ENCODE assay signal across 16 cellular contexts in genomic region chr9:129281506-129282145, GRCh38.
DNase-seq lines count a peak whose midpoint lies in the region; ATAC-seq and TF ChIP-seq lines count a peak whose summit lies in the region.
"Had no signal": no experiment of that assay in that cellular context is flagged by ENCODE, and none has a peak within 500 bp of the region (broad histone marks: within the 10 kb centered on the region; RNA-seq: fewer than 3 reads in every experiment).

No MANE protein-coding gene starts in this region.

- H3K4me2 ChIP-seq in neuronal stem cell (ENCODE audit: insufficient read depth, low read length, poor library complexity, severe bottlenecking): no peak overlapping the region

- no TSS peak for BruUV-seq in MCF 10A (replicated peaks; lab: Mats Ljungman, UMichigan)

- H3K4me1 ChIP-seq in breast epithelium (no peaks in the 10 kb centered on the region), adrenal gland (replicated peaks in 1 of 2) (no peaks in the 10 kb centered on the region), neuronal stem cell (ENCODE audit: control insufficient read depth in 2 of 2, insufficient read depth in 1 of 2, low read depth in 1 of 2, low read length in 2 of 2) (peaks cover 24 to 47% of the 10 kb centered on the region in 2 donors)

- H3K9ac ChIP-seq in neuronal stem cell (ENCODE audit: low read depth, low read length, poor library complexity): no peak overlapping the region

- H3K27me3 ChIP-seq in breast epithelium (no peaks in the 10 kb centered on the region), adrenal gland (no peaks in the 10 kb centered on the region), neuronal stem cell (ENCODE audit: control insufficient read depth in 3 of 3, insufficient read depth in 3 of 3, low read depth in 1 of 3, low read length in 3 of 3) (peaks cover 0 to 3% (median 0%) of the 10 kb centered on the region in 3 experiments)
- H3K27me3 ChIP-seq: dorsolateral prefrontal cortex had no signal

- peak overlapping the region; percentile 66 for H2BK5ac ChIP-seq in neuronal stem cell (ENCODE audit: low read length)

- H3K23ac ChIP-seq in neuronal stem cell (ENCODE audit: low read depth, low read length, poor library complexity): no peak overlapping the region

- intact Hi-C loops in breast epithelium (cut with DNase I; ENCODE audit: low total_unique reads) (no loop called here), MCF 10A (cut with micrococcal nuclease) (no loop called here), adrenal gland (cut with DNase I) (loop anchor here in 1 of 2 donors (10.0 kb wide), 1 partner anchor 57 kb away; no protein-coding TSS in a partner anchor)

- H3K4ac ChIP-seq in neuronal stem cell (ENCODE audit: low read length): no peak overlapping the region

- peak overlapping the region; percentile 55 for H3K18ac ChIP-seq in neuronal stem cell (ENCODE audit: low read length)

- H3K27ac ChIP-seq in breast epithelium: peak overlapping the region; percentile 19 to 57
- no peak overlapping the region for H3K27ac ChIP-seq in adrenal gland
- H3K27ac ChIP-seq in neuronal stem cell (replicated peaks; ENCODE audit: low read length): no peak overlapping the region

- peaks cover 11% of the 10 kb centered on the region for H3K36me3 Mint-ChIP-seq in MCF 10A (ENCODE audit: insufficient read depth, unreplicated experiment)
- H3K36me3 Mint-ChIP-seq in naive thymus-derived CD8-positive, alpha-beta T cell: no peaks in the 10 kb centered on the region
- H3K36me3 Mint-ChIP-seq: CD8-positive, alpha-beta memory T cell had no signal

- no peak for TF ChIP-seq POLR2A in breast epithelium (IDR thresholded peaks at IDR 0.05)
- TF ChIP-seq POLR2A in adrenal gland (IDR thresholded peaks at IDR 0.05): no peak

- peak; percentile 17 to 38 for DNase-seq in breast epithelium (ENCODE audit: low spot score in 2 of 2)
- no peak for DNase-seq in MCF 10A (ENCODE audit: unreplicated experiment)
- DNase-seq in adrenal gland: peak in 4 of 7 donors; percentile 5 to 33 (median 15)
- no peak for DNase-seq in neuronal stem cell (ENCODE audit: low spot score)
- peak; percentile 28 for DNase-seq in ureter (ENCODE audit: low spot score)
- DNase-seq in naive thymus-derived CD8-positive, alpha-beta T cell: no peak
- DNase-seq: activated naive CD4-positive, alpha-beta T cell treated with Interleukin-2 at 50 U/mL for 16 hours; CD8-positive, alpha-beta memory T cell; EL; mesendoderm had no signal

- no peak overlapping the region for H2AFZ ChIP-seq in neuronal stem cell (ENCODE audit: low read length)

- H3K79me1 ChIP-seq in neuronal stem cell (ENCODE audit: low read depth, low read length): no peaks in the 10 kb centered on the region

- no peaks in the 10 kb centered on the region for H3K9me3 Mint-ChIP-seq in MCF 10A (ENCODE audit: unreplicated experiment)
- H3K9me3 Mint-ChIP-seq in naive thymus-derived CD8-positive, alpha-beta T cell: no peaks in the 10 kb centered on the region
- H3K9me3 Mint-ChIP-seq: CD8-positive, alpha-beta memory T cell had no signal

- no peak overlapping the region for H2BK12ac ChIP-seq in neuronal stem cell (ENCODE audit: low read length)

- no peak overlapping the region for H4K8ac ChIP-seq in neuronal stem cell (ENCODE audit: low read depth, low read length)

- peak overlapping the region; percentile 4 for H3K14ac ChIP-seq in neuronal stem cell (ENCODE audit: low read length)

- WGBS in adrenal gland, 4 donors: 79 to 92% (median 88%) methylated on average over 13 to 16 of the region's 16 CpGs
- no CpG with 5 or more reads among the region's 16 CpGs for WGBS in neuronal stem cell (ENCODE audit: extremely low coverage in 2 of 2, insufficient read length in 2 of 2, insufficient replicate concordance in 1 of 2), 2 donors

- peaks cover 16% of the 10 kb centered on the region for H3K4me1 Mint-ChIP-seq in MCF 10A (ENCODE audit: insufficient read depth, unreplicated experiment)
- H3K4me1 Mint-ChIP-seq in naive thymus-derived CD8-positive, alpha-beta T cell: peaks cover under 1 to 7% (median 2%) of the 10 kb centered on the region in 4 donors
- H3K4me1 Mint-ChIP-seq: CD8-positive, alpha-beta memory T cell had no signal

- peak overlapping the region; percentile 30 for H2BK15ac ChIP-seq in neuronal stem cell (ENCODE audit: low read length)

- H3K27me3 Mint-ChIP-seq in MCF 10A (ENCODE audit: insufficient read depth, unreplicated experiment): no peaks in the 10 kb centered on the region
- H3K27me3 Mint-ChIP-seq in naive thymus-derived CD8-positive, alpha-beta T cell: peaks cover 0 to 2% (median 0%) of the 10 kb centered on the region in 5 donors

- H3K36me3 ChIP-seq in breast epithelium: no peaks in the 10 kb centered on the region
- H3K36me3 ChIP-seq in adrenal gland (replicated peaks in 1 of 2): no peaks in the 10 kb centered on the region
- no peaks in the 10 kb centered on the region for H3K36me3 ChIP-seq in neuronal stem cell (replicated peaks in 1 of 2; ENCODE audit: control insufficient read depth in 2 of 2, insufficient read depth in 2 of 2, low read length in 2 of 2)

- ATAC-seq in GM19395 (IDR thresholded peaks at IDR 0.05; ENCODE audit: unreplicated experiment): no peak
- ATAC-seq in HG02870 (IDR thresholded peaks at IDR 0.05; ENCODE audit: unreplicated experiment): no peak
- ATAC-seq in naive thymus-derived CD8-positive, alpha-beta T cell: no peak
- ATAC-seq: K562, Panc1, SK-N-SH treated with all-trans-retinoic acid at 6 μM for 48 hours had no signal

- H4K91ac ChIP-seq in neuronal stem cell (ENCODE audit: low read depth, low read length, poor library complexity): no peak overlapping the region

- POLR2A ChIA-PET in MCF 10A (lab: Yijun Ruan, JAX): no interaction called here
- POLR2A ChIA-PET in naive thymus-derived CD8-positive, alpha-beta T cell (lab: Charles Lee): no interaction called here

- TF ChIP-seq CTCF in breast epithelium (IDR thresholded peaks at IDR 0.05) (no peak), MCF 10A (IDR thresholded peaks at IDR 0.05; ENCODE audit: unreplicated experiment) (no peak), adrenal gland (IDR thresholded peaks at IDR 0.05) (no peak)

- no peak overlapping the region for H3K4me3 Mint-ChIP-seq in MCF 10A (ENCODE audit: unreplicated experiment)
- H3K4me3 Mint-ChIP-seq in naive thymus-derived CD8-positive, alpha-beta T cell: no peak overlapping the region
- H3K4me3 Mint-ChIP-seq: CD8-positive, alpha-beta memory T cell had no signal

- H2BK120ac ChIP-seq in neuronal stem cell (ENCODE audit: low read depth, low read length): no peak overlapping the region

- H2AK5ac ChIP-seq in neuronal stem cell (ENCODE audit: low read depth, low read length): peak overlapping the region; percentile 81

- H3K4me3 ChIP-seq in breast epithelium (no peak overlapping the region), adrenal gland (no peak overlapping the region), neuronal stem cell (ENCODE audit: low read length in 2 of 2) (no peak overlapping the region)
- H3K4me3 ChIP-seq: K562 had no signal

- no peak overlapping the region for H3K27ac Mint-ChIP-seq in MCF 10A (ENCODE audit: low read depth, unreplicated experiment)
- peak overlapping the region in 1 of 10 donors; percentile 55 for H3K27ac Mint-ChIP-seq in naive thymus-derived CD8-positive, alpha-beta T cell

- CTCF ChIA-PET in MCF 10A (lab: Yijun Ruan, JAX): no interaction called here

- H3K9me3 ChIP-seq in breast epithelium (no peaks in the 10 kb centered on the region), adrenal gland (replicated peaks in 1 of 3) (no peaks in the 10 kb centered on the region), neuronal stem cell (replicated peaks in 1 of 2; ENCODE audit: control insufficient read depth in 2 of 2, insufficient read depth in 1 of 2, low read depth in 1 of 2, low read length in 2 of 2) (no peaks in the 10 kb centered on the region)

Comparison
In these comparisons a context has a peak if more than half of its experiments do, and no peak if none do; other contexts are left out.
1. DNase-seq: peak in breast epithelium (2 of 2), adrenal gland (4 of 7) and ureter (single experiment); none in MCF 10A (single experiment), neuronal stem cell (single experiment) and naive thymus-derived CD8-positive, alpha-beta T cell (0 of 10).
2. H3K27ac ChIP-seq: peak in breast epithelium (2 of 2); none in adrenal gland (0 of 5) and neuronal stem cell (single experiment).